ENCODE assay signal across 1 cellular context in the genomic region with DNA sequence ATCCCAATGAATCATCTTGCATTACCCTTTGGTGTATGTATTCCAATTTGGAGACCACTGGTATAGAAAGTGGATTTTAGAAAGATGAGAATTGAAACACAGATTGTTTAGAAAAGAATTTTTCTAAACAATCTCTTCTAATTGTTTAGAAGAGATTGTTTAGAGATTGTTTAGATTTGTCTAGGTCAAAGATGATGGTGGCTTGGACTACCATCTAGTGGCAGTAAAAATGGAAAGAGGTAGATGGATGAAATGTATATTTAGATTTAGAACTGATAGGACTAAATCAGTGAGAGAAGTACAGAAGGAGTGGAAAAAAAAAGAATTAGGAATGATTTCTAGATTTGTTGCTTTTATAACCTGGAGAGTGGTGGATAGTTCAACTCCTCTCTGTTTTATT.
TF ChIP-seq lines count a peak whose summit lies in the region.

No MANE protein-coding gene starts in this region.

TF ChIP-seq in HCT116, 20 proteins besides CTCF, POLR2A, EP300 and RAD21 (continued from another document):
- TF ChIP-seq, protein P1, sequence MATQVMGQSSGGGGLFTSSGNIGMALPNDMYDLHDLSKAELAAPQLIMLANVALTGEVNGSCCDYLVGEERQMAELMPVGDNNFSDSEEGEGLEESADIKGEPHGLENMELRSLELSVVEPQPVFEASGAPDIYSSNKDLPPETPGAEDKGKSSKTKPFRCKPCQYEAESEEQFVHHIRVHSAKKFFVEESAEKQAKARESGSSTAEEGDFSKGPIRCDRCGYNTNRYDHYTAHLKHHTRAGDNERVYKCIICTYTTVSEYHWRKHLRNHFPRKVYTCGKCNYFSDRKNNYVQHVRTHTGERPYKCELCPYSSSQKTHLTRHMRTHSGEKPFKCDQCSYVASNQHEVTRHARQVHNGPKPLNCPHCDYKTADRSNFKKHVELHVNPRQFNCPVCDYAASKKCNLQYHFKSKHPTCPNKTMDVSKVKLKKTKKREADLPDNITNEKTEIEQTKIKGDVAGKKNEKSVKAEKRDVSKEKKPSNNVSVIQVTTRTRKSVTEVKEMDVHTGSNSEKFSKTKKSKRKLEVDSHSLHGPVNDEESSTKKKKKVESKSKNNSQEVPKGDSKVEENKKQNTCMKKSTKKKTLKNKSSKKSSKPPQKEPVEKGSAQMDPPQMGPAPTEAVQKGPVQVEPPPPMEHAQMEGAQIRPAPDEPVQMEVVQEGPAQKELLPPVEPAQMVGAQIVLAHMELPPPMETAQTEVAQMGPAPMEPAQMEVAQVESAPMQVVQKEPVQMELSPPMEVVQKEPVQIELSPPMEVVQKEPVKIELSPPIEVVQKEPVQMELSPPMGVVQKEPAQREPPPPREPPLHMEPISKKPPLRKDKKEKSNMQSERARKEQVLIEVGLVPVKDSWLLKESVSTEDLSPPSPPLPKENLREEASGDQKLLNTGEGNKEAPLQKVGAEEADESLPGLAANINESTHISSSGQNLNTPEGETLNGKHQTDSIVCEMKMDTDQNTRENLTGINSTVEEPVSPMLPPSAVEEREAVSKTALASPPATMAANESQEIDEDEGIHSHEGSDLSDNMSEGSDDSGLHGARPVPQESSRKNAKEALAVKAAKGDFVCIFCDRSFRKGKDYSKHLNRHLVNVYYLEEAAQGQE (IDR thresholded peaks at IDR 0.05; ENCODE audit: low read depth) = no peak
- TF ChIP-seq ZFX (IDR thresholded peaks at IDR 0.05) (no peak), ELF1 (IDR thresholded peaks at IDR 0.05; ENCODE audit: borderline replicate concordance, low read depth) (no peak), ATF3 (IDR thresholded peaks at IDR 0.05) (no peak), SP1 (IDR thresholded peaks at IDR 0.05; ENCODE audit: low read depth) (no peak), TCF7L2 (IDR thresholded peaks at IDR 0.05; ENCODE audit: borderline replicate concordance, extremely low read depth, insufficient read depth, insufficient read length) (no peak)
